9 cellular contexts compared by ENCODE assay signal in genomic region chr7:29239638-29240037, GRCh38. TPM values are rescaled to one million over a fixed set of nuclear protein-coding genes. Genes with fewer than 3 reads are reported as not detected.
DNase-seq lines count a peak whose midpoint lies in the region; ATAC-seq and TF ChIP-seq lines count a peak whose summit lies in the region.
"Had no signal": no experiment of that assay in that cellular context is flagged by ENCODE, and none has a peak within 500 bp of the region (broad histone marks: within the 10 kb centered on the region; RNA-seq: fewer than 3 reads in every experiment).

No MANE protein-coding gene starts in this region.

- CTCF ChIA-PET in A673 (lab: Charles Lee), result no interaction called here

- no peak overlapping the region for H3K4me2 ChIP-seq in hepatocyte

- intact Hi-C loops in A673 (cut with micrococcal nuclease; ENCODE audit: unreplicated experiment), result no loop called here

- no peaks in the 10 kb centered on the region for H4K20me1 ChIP-seq in hepatocyte (ENCODE audit: insufficient read depth, poor library complexity, severe bottlenecking)

- TF ChIP-seq CTCF in A673 (conservative IDR thresholded peaks at IDR 0.05; ENCODE audit: low read depth, low read length) (peak; percentile 51), Peyer's patch (IDR thresholded peaks at IDR 0.05) (peak in 4 of 6 experiments; percentile 22 to 54 (median 38)), hepatocyte (IDR thresholded peaks at IDR 0.05; ENCODE audit: poor library complexity) (peak; percentile 14)

- POLR2A ChIA-PET in A673 (lab: Charles Lee; ENCODE audit: low non-redundant PET), result no interaction called here

- no peak for ATAC-seq in HG02981 (IDR thresholded peaks at IDR 0.05; ENCODE audit: unreplicated experiment)

- H3K27ac ChIP-seq in A673 (ENCODE audit: low read depth, low read length, poor library complexity, severe bottlenecking), result no peak overlapping the region
- no peak overlapping the region for H3K27ac ChIP-seq in Peyer's patch
- H3K27ac ChIP-seq in hepatocyte, result no peak overlapping the region

- H3K36me3 ChIP-seq in A673 (ENCODE audit: insufficient read depth, low read length, poor library complexity, severe bottlenecking) (no peaks in the 10 kb centered on the region), Peyer's patch (no peaks in the 10 kb centered on the region), hepatocyte (replicated peaks; ENCODE audit: insufficient read depth, low read depth) (no peaks in the 10 kb centered on the region)

- TF ChIP-seq POLR2A in Peyer's patch (IDR thresholded peaks at IDR 0.05), result no peak

- DNase-seq in A673 (ENCODE audit: low spot score) (no peak), ELF-1 (ENCODE audit: low read depth, low spot score) (peak; percentile 35), Peyer's patch (peak in 1 of 3 donors; percentile 69), hepatocyte (ENCODE audit: low spot score) (no peak), amniotic stem cell (lab: John Stamatoyannopoulos, UW) (no peak), globus pallidus (ENCODE audit: low spot score) (no peak)
- no peak for DNase-seq in effector CD4-positive, alpha-beta T cell
- DNase-seq: NCI-H524 treated with DMSO at 0.1 percent for 48 hours had no signal

- H3K4me1 ChIP-seq in A673 (ENCODE audit: insufficient read depth, low read length, poor library complexity, severe bottlenecking) (no peaks in the 10 kb centered on the region), Peyer's patch (peaks cover 0 to 2% (median 0%) of the 10 kb centered on the region in 4 donors), hepatocyte (ENCODE audit: insufficient read depth) (no peaks in the 10 kb centered on the region)

- no peak overlapping the region for H2AFZ ChIP-seq in hepatocyte

- WGBS in hepatocyte (ENCODE audit: low lambda C conversion rate, missing lambda C conversion rate), result 100% methylated on average over 1 of the region's 1 CpG

- no peaks in the 10 kb centered on the region for H3K27me3 ChIP-seq in A673 (replicated peaks; ENCODE audit: insufficient read depth, low read depth, low read length, poor library complexity)
- no peaks in the 10 kb centered on the region for H3K27me3 ChIP-seq in Peyer's patch
- no peaks in the 10 kb centered on the region for H3K27me3 ChIP-seq in hepatocyte

- H3K9me2 ChIP-seq in hepatocyte (replicated peaks; ENCODE audit: insufficient read depth), result no peaks in the 10 kb centered on the region

- no peak overlapping the region for H3K4me3 ChIP-seq in A673 (ENCODE audit: low read depth, low read length, poor library complexity, severe bottlenecking)
- no peak overlapping the region for H3K4me3 ChIP-seq in Peyer's patch
- H3K4me3 ChIP-seq in hepatocyte, result no peak overlapping the region

- no peaks in the 10 kb centered on the region for H3K79me2 ChIP-seq in hepatocyte

- no TSS peak for BruUV-seq in A673 (replicated peaks; lab: Mats Ljungman, UMichigan)

- no peaks in the 10 kb centered on the region for H3K9me3 ChIP-seq in A673 (ENCODE audit: low read depth, low read length, poor library complexity, severe bottlenecking)
- H3K9me3 ChIP-seq in Peyer's patch, result no peaks in the 10 kb centered on the region
- H3K9me3 ChIP-seq in hepatocyte (ENCODE audit: low read depth), result no peaks in the 10 kb centered on the region

RNA-seq across cellular contexts. Expression of gene CHN2, which starts 45.1 kb away (rescaled TPM):
- total RNA-seq in A673 (2021) (61.2 and 64.3 TPM in 2 replicates), Peyer's patch (100 to 1,000 TPM in 3 of 4 donors, 10 to 100 TPM in 1; 29.7 to 159 (median 120) TPM), hepatocyte (8.7 and 20.7 TPM in 2 replicates)
- polyA plus RNA-seq in hepatocyte, result 12.3 and 13.7 TPM in 2 replicates
